ENCODE assay signal across 1 cellular context in genomic region chr18:8412117-8412516, GRCh38.
A peak's percentile ranks its signal among the peaks of the same experiment; 100 is the strongest.
TF ChIP-seq lines count a peak whose summit lies in the region.

No MANE protein-coding gene starts in this region.

TF ChIP-seq in HepG2, 621 proteins besides CTCF, POLR2A, EP300 and RAD21 (continued from another document):
- peak; percentile 6 to 52 for TF ChIP-seq REST (IDR thresholded peaks at IDR 0.05; ENCODE audit: borderline replicate concordance in 1 of 2, low read depth in 1 of 2, low read length in 2 of 2)
- TF ChIP-seq AGO2 (optimal IDR thresholded peaks at IDR 0.05; ENCODE audit: low read depth, low read length): peak; percentile 39
- TF ChIP-seq BCLAF1 (IDR thresholded peaks at IDR 0.05): no peak
- no peak for TF ChIP-seq THYN1 (CRISPR knock-in tag; IDR thresholded peaks at IDR 0.05; ENCODE audit: borderline replicate concordance, low read depth)
- TF ChIP-seq ATF2 (CRISPR knock-in tag; IDR thresholded peaks at IDR 0.05): no peak
- no peak for TF ChIP-seq BRF2 (CRISPR knock-in tag; IDR thresholded peaks at IDR 0.05)
